ENCODE assay signal across 9 cellular contexts in the genomic region with DNA sequence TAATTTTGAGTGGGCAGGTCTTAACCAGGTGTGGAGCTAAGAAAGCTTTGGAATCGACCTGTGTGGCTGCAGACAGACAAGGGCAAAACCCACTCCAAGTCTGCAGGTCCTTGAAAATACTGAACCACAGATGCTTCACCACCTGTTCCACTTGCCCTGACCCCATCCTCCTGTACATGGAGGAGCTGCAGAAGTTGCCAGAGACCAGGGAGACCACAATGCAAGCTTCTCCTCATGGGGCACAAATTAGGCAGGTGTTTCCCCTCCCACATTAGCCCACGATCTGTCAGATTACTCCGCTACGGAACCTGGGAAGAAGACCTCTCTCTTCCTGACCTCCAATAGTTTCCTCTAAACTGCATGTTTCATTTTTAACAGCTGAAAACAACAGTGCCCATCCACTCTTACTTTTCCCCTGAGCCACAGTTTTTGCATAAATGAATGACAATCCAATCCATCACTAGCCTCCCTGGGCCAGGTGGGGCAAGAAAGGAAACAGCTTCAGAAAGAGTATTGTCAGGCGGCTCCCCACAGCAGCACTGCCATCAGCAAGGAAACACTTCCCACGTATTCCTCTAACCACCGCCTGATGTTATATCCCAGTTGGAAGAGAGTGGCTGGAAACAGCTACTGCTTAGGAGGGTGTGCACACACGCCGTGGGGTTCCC.
DNase-seq lines count a peak whose midpoint lies in the region; ATAC-seq and TF ChIP-seq lines count a peak whose summit lies in the region.
"Had no signal": no experiment of that assay in that cellular context is flagged by ENCODE, and none has a peak within 500 bp of the region (broad histone marks: within the 10 kb centered on the region; RNA-seq: fewer than 3 reads in every experiment).

No MANE protein-coding gene starts in this region.

- TF ChIP-seq CTCF in Calu3 (IDR thresholded peaks at IDR 0.05; ENCODE audit: unreplicated experiment) (no peak), fibroblast of lung (conservative IDR thresholded peaks at IDR 0.05 in 1 of 2, IDR thresholded peaks at IDR 0.05 in 1 of 2; ENCODE audit: low read depth in 1 of 2, low read length in 2 of 2) (no peak), osteocyte (IDR thresholded peaks at IDR 0.05) (no peak)

- intact Hi-C loops in Calu3 (cut with micrococcal nuclease; ENCODE audit: unreplicated experiment) = no loop called here

- H4K20me1 ChIP-seq in fibroblast of lung (ENCODE audit: control insufficient read depth, extremely low read depth, insufficient read depth, low read length) = no peaks in the 10 kb centered on the region

- no peaks in the 10 kb centered on the region for H3K27me3 ChIP-seq in fibroblast of lung (ENCODE audit: control insufficient read depth, insufficient read depth, low read length)

- DNase-seq in Calu3 (no peak), NCI-H2171 treated with DMSO at 0.1 percent for 48 hours (lab: John Stamatoyannopoulos, UW) (peak; percentile 83), fibroblast of lung (ENCODE audit: low read depth in 2 of 2) (no peak), osteocyte (ENCODE audit: extremely low spot score, unreplicated experiment) (no peak), activated gamma-delta T cell (lab: John Stamatoyannopoulos, UW) (no peak)
- DNase-seq in stimulated activated naive CD8-positive, alpha-beta T cell treated with anti-CD3 and anti-CD28 coated beads, Interleukin-15, amount 100 ng/mL, for 72 hours = no peak
- DNase-seq: DMS153 had no signal

- no peak for ATAC-seq in stimulated activated naive CD8-positive, alpha-beta T cell treated with anti-CD3 and anti-CD28 coated beads, Interleukin-15, amount 100 ng/mL, for 72 hours
- no peak for ATAC-seq in GM18907 (IDR thresholded peaks at IDR 0.05; ENCODE audit: unreplicated experiment)
- no peak for ATAC-seq in HG03354 (IDR thresholded peaks at IDR 0.05; ENCODE audit: poor library complexity, severe bottlenecking, unreplicated experiment)

- H2AFZ ChIP-seq in fibroblast of lung (ENCODE audit: low read length) = no peak overlapping the region

- H3K9ac ChIP-seq in fibroblast of lung (ENCODE audit: insufficient read depth, low read length) = no peak overlapping the region

- no peaks in the 10 kb centered on the region for H3K9me3 ChIP-seq in fibroblast of lung (ENCODE audit: control insufficient read depth, insufficient read depth, low read depth, low read length)

- peaks cover 7% of the 10 kb centered on the region for H3K4me1 ChIP-seq in fibroblast of lung (ENCODE audit: control insufficient read depth, extremely low read depth, insufficient read depth, low read length)

- no TSS peak for BruUV-seq in Calu3 (replicated peaks; lab: Mats Ljungman, UMichigan)

- H3K9me3 Mint-ChIP-seq in Calu3 (ENCODE audit: low read depth, unreplicated experiment) (peaks cover 3% of the 10 kb centered on the region), osteocyte (ENCODE audit: unreplicated experiment) (no peaks in the 10 kb centered on the region)
- no peaks in the 10 kb centered on the region for H3K9me3 Mint-ChIP-seq in stimulated activated naive CD8-positive, alpha-beta T cell treated with anti-CD3 and anti-CD28 coated beads, Interleukin-15, amount 100 ng/mL, for 72 hours

- peaks cover 21% of the 10 kb centered on the region for H3K36me3 Mint-ChIP-seq in Calu3 (ENCODE audit: insufficient read depth, unreplicated experiment)
- no peaks in the 10 kb centered on the region for H3K36me3 Mint-ChIP-seq in osteocyte (ENCODE audit: unreplicated experiment)

- peaks cover 6% of the 10 kb centered on the region for H3K4me1 Mint-ChIP-seq in Calu3 (ENCODE audit: low read depth, unreplicated experiment)
- peaks cover 32% of the 10 kb centered on the region for H3K4me1 Mint-ChIP-seq in osteocyte (ENCODE audit: unreplicated experiment)
- peaks cover 19% of the 10 kb centered on the region for H3K4me1 Mint-ChIP-seq in stimulated activated naive CD8-positive, alpha-beta T cell treated with anti-CD3 and anti-CD28 coated beads, Interleukin-15, amount 100 ng/mL, for 72 hours

- H3K36me3 ChIP-seq in fibroblast of lung (ENCODE audit: control insufficient read depth, insufficient read depth, low read length) = no peaks in the 10 kb centered on the region

- peak overlapping the region; percentile 80 for H3K4me2 ChIP-seq in fibroblast of lung (ENCODE audit: extremely low read depth, insufficient read depth, low read length)

- peak overlapping the region; percentile 72 for H3K27ac ChIP-seq in fibroblast of lung (ENCODE audit: insufficient read depth, low read length)

- H3K27me3 Mint-ChIP-seq in Calu3 (ENCODE audit: unreplicated experiment) = no peaks in the 10 kb centered on the region
- H3K27me3 Mint-ChIP-seq in osteocyte (ENCODE audit: unreplicated experiment) = no peaks in the 10 kb centered on the region
- H3K27me3 Mint-ChIP-seq in stimulated activated naive CD8-positive, alpha-beta T cell treated with anti-CD3 and anti-CD28 coated beads, Interleukin-15, amount 100 ng/mL, for 72 hours = no peaks in the 10 kb centered on the region

- H3K4me3 Mint-ChIP-seq in Calu3 (ENCODE audit: low read depth, unreplicated experiment) (peak overlapping the region; percentile 63), osteocyte (ENCODE audit: unreplicated experiment) (peak overlapping the region; percentile 26)
- H3K4me3 Mint-ChIP-seq in stimulated activated naive CD8-positive, alpha-beta T cell treated with anti-CD3 and anti-CD28 coated beads, Interleukin-15, amount 100 ng/mL, for 72 hours = no peak overlapping the region

- peak overlapping the region; percentile 25 to 41 (median 36) for H3K4me3 ChIP-seq in fibroblast of lung (replicated peaks in 1 of 4; ENCODE audit: control extremely low read depth in 1 of 4, insufficient read depth in 1 of 4, low read depth in 3 of 4, low read length in 4 of 4)

- H3K27ac Mint-ChIP-seq in Calu3 (ENCODE audit: unreplicated experiment) (no peak overlapping the region), osteocyte (ENCODE audit: unreplicated experiment) (peak overlapping the region; percentile 97)
- peak overlapping the region in 1 of 2 donors; percentile 19 for H3K27ac Mint-ChIP-seq in stimulated activated naive CD8-positive, alpha-beta T cell treated with anti-CD3 and anti-CD28 coated beads, Interleukin-15, amount 100 ng/mL, for 72 hours

- CTCF ChIA-PET in Calu3 (lab: Charles Lee) = interaction anchor here (0.5 to 2.0 kb wide), 6 partner anchors 17 to 863 kb away, joined by 3 to 9 read pairs (median 3); no protein-coding TSS in a partner anchor

- H3K79me2 ChIP-seq in fibroblast of lung (ENCODE audit: control insufficient read depth, insufficient read depth, low read length) = no peaks in the 10 kb centered on the region

Comparison
In these comparisons a context has a peak if more than half of its experiments do, and no peak if none do; other contexts are left out.
1. H3K4me3 Mint-ChIP-seq: peak in Calu3 (single experiment) and osteocyte (single experiment); none in stimulated activated naive CD8-positive, alpha-beta T cell treated with anti-CD3 and anti-CD28 coated beads, Interleukin-15, amount 100 ng/mL, for 72 hours (0 of 2).